8 cellular contexts compared by ENCODE assay signal in the genomic region with DNA sequence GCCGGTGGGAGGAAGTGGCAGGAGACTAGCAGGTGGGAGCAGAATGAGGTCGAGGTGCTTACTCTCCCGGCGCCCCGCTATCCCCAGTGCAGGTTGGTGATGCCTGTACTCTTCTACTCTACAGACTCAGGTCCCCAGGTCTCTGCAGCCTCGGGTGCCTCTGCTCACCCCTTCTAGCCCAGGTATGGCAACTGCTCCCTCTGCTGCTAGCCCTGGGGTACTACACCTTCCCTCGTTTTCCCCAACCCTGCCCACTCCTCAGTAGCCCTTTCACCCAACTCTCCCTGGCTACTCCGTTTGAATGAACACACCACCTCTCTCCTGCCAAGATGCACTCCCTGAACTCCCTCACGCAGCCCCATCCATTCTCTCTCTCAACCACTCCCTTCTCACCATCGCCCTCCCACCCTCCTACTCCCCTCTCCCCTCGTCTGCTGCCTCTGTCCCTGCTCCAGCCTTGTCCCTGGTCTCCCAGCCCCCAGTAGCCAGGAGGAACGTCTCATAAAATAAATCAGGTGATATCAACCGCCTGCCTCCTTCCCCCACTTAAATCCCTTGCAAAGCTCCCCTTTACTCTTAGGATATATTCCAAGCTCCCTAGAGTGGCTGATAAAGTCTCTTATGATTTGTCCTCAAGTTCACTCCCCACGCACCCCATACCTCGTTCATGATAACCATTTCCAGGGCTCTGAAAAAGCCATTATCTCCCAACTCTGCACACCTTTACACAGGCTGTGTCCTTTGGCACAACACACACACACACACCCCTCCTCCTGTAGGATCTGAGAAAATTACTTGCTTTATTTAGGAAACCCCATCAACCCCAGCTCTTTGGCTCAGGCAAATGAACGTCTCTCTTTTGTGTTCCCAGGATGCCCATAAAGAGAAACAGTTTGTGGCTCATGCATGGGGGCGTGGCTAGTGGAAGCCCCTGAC. TPM values are rescaled to one million over a fixed set of nuclear protein-coding genes. Genes with fewer than 3 reads are reported as not detected.
DNase-seq lines count a peak whose midpoint lies in the region; ATAC-seq, FAIRE-seq and TF ChIP-seq lines count a peak whose summit lies in the region.

No MANE protein-coding gene starts in this region.

- TF ChIP-seq EP300 in A549 (IDR thresholded peaks at IDR 0.05): no peak

- peaks cover 5% of the 10 kb centered on the region for H3K27me3 ChIP-seq in mammary epithelial cell (ENCODE audit: insufficient read depth, low read length)

- TF ChIP-seq RAD21 in A549 (conservative IDR thresholded peaks at IDR 0.05 in 1 of 2, IDR thresholded peaks at IDR 0.05 in 1 of 2): peak; percentile 78 to 85

- H3K9me3 ChIP-seq in A549 (no peaks in the 10 kb centered on the region), mammary epithelial cell (replicated peaks; ENCODE audit: insufficient read depth, low read length) (no peaks in the 10 kb centered on the region)

- no peak for FAIRE-seq in A549 (lab: Jason Lieb, UNC)

- peak; percentile 86 for TF ChIP-seq CTCF in A549 (IDR thresholded peaks at IDR 0.05)
- TF ChIP-seq CTCF in GM13977 (IDR thresholded peaks at IDR 0.05; ENCODE audit: extremely low read depth, insufficient read depth, missing control alignments): peak; percentile 88
- peak; percentile 94 for TF ChIP-seq CTCF in VCaP (conservative IDR thresholded peaks at IDR 0.05)
- TF ChIP-seq CTCF in mammary epithelial cell (conservative IDR thresholded peaks at IDR 0.05 in 1 of 2, IDR thresholded peaks at IDR 0.05 in 1 of 2; ENCODE audit: extremely low read depth in 1 of 2, insufficient read depth in 1 of 2, low read depth in 1 of 2, low read length in 2 of 2): peak; percentile 77 to 94

- in situ Hi-C loops in GM13977 (cut with MboI; ENCODE audit: low pct_unique_long_range_greater_than_20kb, low sequenced_read_pairs, unreplicated experiment) (no loop called here), mammary epithelial cell (cut with MboI; ENCODE audit: low sequenced_read_pairs in 2 of 2) (no loop called here)

- H3K4me3 ChIP-seq in A549: peak overlapping the region; percentile 42
- peak overlapping the region in 1 of 3 experiments; percentile 1 for H3K4me3 ChIP-seq in mammary epithelial cell (replicated peaks in 1 of 3; ENCODE audit: insufficient read depth in 1 of 3, low read depth in 2 of 3, low read length in 3 of 3)

- dilution Hi-C loops in mammary epithelial cell (cut with HindIII; ENCODE audit: low sequenced_read_pairs): no loop called here

- intact Hi-C loops in mammary epithelial cell (cut with micrococcal nuclease): loop anchor here (1.0 to 10.0 kb wide), 5 partner anchors 79 to 347 kb away; a partner anchor contains a TSS

- H3K4me1 ChIP-seq in A549: peaks cover 20% of the 10 kb centered on the region
- H3K4me1 ChIP-seq in mammary epithelial cell (ENCODE audit: insufficient read depth, low read length): peaks cover 20% of the 10 kb centered on the region

- no peak overlapping the region for H3K9ac ChIP-seq in mammary epithelial cell (ENCODE audit: insufficient read depth, low read length)

- ATAC-seq in A549: peak; percentile 70 to 85
- ATAC-seq in HG03439 (IDR thresholded peaks at IDR 0.05; ENCODE audit: unreplicated experiment): no peak

- H4K20me1 ChIP-seq in mammary epithelial cell (ENCODE audit: insufficient read depth, low read length): no peaks in the 10 kb centered on the region

- POLR2A ChIA-PET in A549 (lab: Yijun Ruan, JAX): interaction anchor here (0.9 to 1.2 kb wide), 4 partner anchors 9 to 153 kb away, joined by 3 to 4 read pairs (median 4); a partner anchor contains a TSS

- peak overlapping the region; percentile 22 for H2AFZ ChIP-seq in mammary epithelial cell (ENCODE audit: low read depth, low read length)

- BruUV-seq in mammary epithelial cell (replicated peaks; lab: Mats Ljungman, UMichigan): no TSS peak

- TF ChIP-seq POLR2A in A549 (IDR thresholded peaks at IDR 0.05; ENCODE audit: low read length): no peak

- H3K27ac ChIP-seq in A549 (peak overlapping the region in 1 of 2 experiments; percentile 18; a peak in 2 of 6 replicates), VCaP (peak overlapping the region; percentile 68), mammary epithelial cell (ENCODE audit: insufficient read depth, low read depth, low read length) (no peak overlapping the region)

- CTCF ChIA-PET in A549 (lab: Yijun Ruan, JAX) (interaction anchor here (0.6 to 28.3 kb wide), 51 partner anchors 8 to 436 kb away, joined by 3 to 901 read pairs (median 4); a partner anchor contains a TSS), mammary epithelial cell (lab: Charles Lee; ENCODE audit: low non-redundant PET) (interaction anchor here (0.6 to 1.3 kb wide), 7 partner anchors 9 to 599 kb away, joined by 4 to 18 read pairs (median 6); a partner anchor contains a TSS)

- H3K36me3 ChIP-seq in mammary epithelial cell (ENCODE audit: insufficient read depth, low read length): no peaks in the 10 kb centered on the region

- WGBS in A549 (ENCODE audit: missing lambda C conversion rate): 9% methylated on average over 17 of the region's 17 CpGs
- 13% methylated on average over 11 of the region's 17 CpGs for WGBS in mammary epithelial cell (ENCODE audit: low coverage, missing lambda C conversion rate)

- peak overlapping the region; percentile 99 for H3K4me2 ChIP-seq in A549
- peak overlapping the region; percentile 56 for H3K4me2 ChIP-seq in mammary epithelial cell (ENCODE audit: insufficient read depth, low read depth, low read length)

- no peaks in the 10 kb centered on the region for H3K79me2 ChIP-seq in mammary epithelial cell (ENCODE audit: insufficient read depth, low read length)

- DNase-seq in A549 (ENCODE audit: low read depth in 1 of 2, low spot score in 1 of 2) (peak; percentile 79 to 93), GM13977 (ENCODE audit: low spot score) (peak; percentile 87), NCI-H1930 (lab: John Stamatoyannopoulos, UW) (peak; percentile 69 to 80), mammary epithelial cell (peak; percentile 43), islet precursor cell (peak; percentile 94)
- peak; percentile 40 to 66 (median 54) for DNase-seq in stimulated activated CD4-positive, alpha-beta T cell treated with anti-CD3 and anti-CD28 coated beads, Interleukin-1b, Interleukin-23, amount 100 ng/mL, for 24 hours (ENCODE audit: low read depth in 4 of 4, low spot score in 1 of 4)

TF ChIP-seq in A549, 52 proteins besides CTCF, POLR2A, EP300 and RAD21 (continues in another document):
- TF ChIP-seq SMC3 (IDR thresholded peaks at IDR 0.05) (peak; percentile 79), HDAC2 (IDR thresholded peaks at IDR 0.05) (no peak), RARB (CRISPR knock-in tag; IDR thresholded peaks at IDR 0.05) (no peak), POLR2AphosphoS2 (conservative IDR thresholded peaks at IDR 0.05; ENCODE audit: low read length) (no peak), RNF2 (IDR thresholded peaks at IDR 0.05; ENCODE audit: borderline replicate concordance, low read depth) (no peak), FOXS1 (CRISPR knock-in tag; IDR thresholded peaks at IDR 0.05) (no peak)
- TF ChIP-seq, protein P1, sequence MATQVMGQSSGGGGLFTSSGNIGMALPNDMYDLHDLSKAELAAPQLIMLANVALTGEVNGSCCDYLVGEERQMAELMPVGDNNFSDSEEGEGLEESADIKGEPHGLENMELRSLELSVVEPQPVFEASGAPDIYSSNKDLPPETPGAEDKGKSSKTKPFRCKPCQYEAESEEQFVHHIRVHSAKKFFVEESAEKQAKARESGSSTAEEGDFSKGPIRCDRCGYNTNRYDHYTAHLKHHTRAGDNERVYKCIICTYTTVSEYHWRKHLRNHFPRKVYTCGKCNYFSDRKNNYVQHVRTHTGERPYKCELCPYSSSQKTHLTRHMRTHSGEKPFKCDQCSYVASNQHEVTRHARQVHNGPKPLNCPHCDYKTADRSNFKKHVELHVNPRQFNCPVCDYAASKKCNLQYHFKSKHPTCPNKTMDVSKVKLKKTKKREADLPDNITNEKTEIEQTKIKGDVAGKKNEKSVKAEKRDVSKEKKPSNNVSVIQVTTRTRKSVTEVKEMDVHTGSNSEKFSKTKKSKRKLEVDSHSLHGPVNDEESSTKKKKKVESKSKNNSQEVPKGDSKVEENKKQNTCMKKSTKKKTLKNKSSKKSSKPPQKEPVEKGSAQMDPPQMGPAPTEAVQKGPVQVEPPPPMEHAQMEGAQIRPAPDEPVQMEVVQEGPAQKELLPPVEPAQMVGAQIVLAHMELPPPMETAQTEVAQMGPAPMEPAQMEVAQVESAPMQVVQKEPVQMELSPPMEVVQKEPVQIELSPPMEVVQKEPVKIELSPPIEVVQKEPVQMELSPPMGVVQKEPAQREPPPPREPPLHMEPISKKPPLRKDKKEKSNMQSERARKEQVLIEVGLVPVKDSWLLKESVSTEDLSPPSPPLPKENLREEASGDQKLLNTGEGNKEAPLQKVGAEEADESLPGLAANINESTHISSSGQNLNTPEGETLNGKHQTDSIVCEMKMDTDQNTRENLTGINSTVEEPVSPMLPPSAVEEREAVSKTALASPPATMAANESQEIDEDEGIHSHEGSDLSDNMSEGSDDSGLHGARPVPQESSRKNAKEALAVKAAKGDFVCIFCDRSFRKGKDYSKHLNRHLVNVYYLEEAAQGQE (IDR thresholded peaks at IDR 0.05): no peak

RNA-seq across cellular contexts. Expression of a gene that starts 8.2 kb away (rescaled TPM):
- polyA plus RNA-seq in A549 (2011; rRNA removed): 16.5 and 19.2 TPM in 2 replicates
- polyA plus RNA-seq in A549 (2012; cell fraction: cytosol; rRNA removed): 18.7 and 23.4 TPM in 2 replicates
- polyA plus RNA-seq in A549 (2012; cell fraction: nucleus; rRNA removed): 44.0 and 54.8 TPM in 2 replicates
- polyA plus RNA-seq in A549 (2017; fragmentation: RNase III; extraction: RNeasy Plus Mini Kit Qiagen cat#74134 plus additional on column Dnase treatment): 21.8 to 31.4 TPM (median 27.1 TPM) in 3 replicates
- polyA minus RNA-seq in A549 (2011; rRNA and poly(A)+ RNA removed): 26.1 and 39.1 TPM in 2 replicates
- 10 to 100 TPM in 1 of 2 donors, 1 to 10 TPM in 1; 7.0 to 25.9 TPM for total RNA-seq in mammary epithelial cell
- polyA plus RNA-seq in mammary epithelial cell: 3.3 TPM
- polyA minus RNA-seq in mammary epithelial cell: 4.6 TPM

RNA-seq across cellular contexts. Expression of a gene that starts 44.2 kb away (rescaled TPM):
- polyA plus RNA-seq in A549 (2011; rRNA removed): 0.12 and 0.35 TPM in 2 replicates
- 0.09 and 0.23 TPM in 2 replicates for polyA plus RNA-seq in A549 (2012; cell fraction: cytosol; rRNA removed)
- 0.23 and 0.70 TPM in 2 replicates for polyA plus RNA-seq in A549 (2012; cell fraction: nucleus; rRNA removed)
- polyA plus RNA-seq in A549 (2017; fragmentation: RNase III; extraction: RNeasy Plus Mini Kit Qiagen cat#74134 plus additional on column Dnase treatment): 0.15 to 0.30 TPM (median 0.17 TPM) in 3 replicates
- polyA minus RNA-seq in A549 (2011; rRNA and poly(A)+ RNA removed): 1.8 and 2.3 TPM in 2 replicates
- under 1 TPM; under 0.01 to 0.19 TPM for total RNA-seq in mammary epithelial cell
- polyA plus RNA-seq in mammary epithelial cell: 0.07 TPM
- polyA minus RNA-seq in mammary epithelial cell: not detected

RNA-seq across cellular contexts. Expression of a gene that starts 56.5 kb away (rescaled TPM):
- polyA plus RNA-seq in A549 (2011; rRNA removed): 10.6 and 12.5 TPM in 2 replicates
- polyA plus RNA-seq in A549 (2012; cell fraction: cytosol; rRNA removed): 26.3 and 28.7 TPM in 2 replicates
- polyA plus RNA-seq in A549 (2012; cell fraction: nucleus; rRNA removed): 62.7 and 66.3 TPM in 2 replicates
- 20.6 to 22.1 TPM (median 20.8 TPM) in 3 replicates for polyA plus RNA-seq in A549 (2017; fragmentation: RNase III; extraction: RNeasy Plus Mini Kit Qiagen cat#74134 plus additional on column Dnase treatment)
- polyA minus RNA-seq in A549 (2011; rRNA and poly(A)+ RNA removed): 13.7 and 15.6 TPM in 2 replicates
- total RNA-seq in mammary epithelial cell: 10 to 100 TPM in 1 of 2 donors, 1 to 10 TPM in 1; 1.5 to 10.8 TPM
- polyA plus RNA-seq in mammary epithelial cell: 8.1 TPM
- polyA minus RNA-seq in mammary epithelial cell: 30.4 TPM

Comparison
In these comparisons a context has a peak if more than half of its experiments do, and no peak if none do; other contexts are left out.
1. DNase-seq: peak in every context shown above with its lines; median percentile 94 in islet precursor cell; 87 in GM13977; 86 in A549; 74 in NCI-H1930; 54 in stimulated activated CD4-positive, alpha-beta T cell treated with anti-CD3 and anti-CD28 coated beads, Interleukin-1b, Interleukin-23, amount 100 ng/mL, for 24 hours; 43 in mammary epithelial cell.